23 cellular contexts compared by ENCODE assay signal in the genomic region with DNA sequence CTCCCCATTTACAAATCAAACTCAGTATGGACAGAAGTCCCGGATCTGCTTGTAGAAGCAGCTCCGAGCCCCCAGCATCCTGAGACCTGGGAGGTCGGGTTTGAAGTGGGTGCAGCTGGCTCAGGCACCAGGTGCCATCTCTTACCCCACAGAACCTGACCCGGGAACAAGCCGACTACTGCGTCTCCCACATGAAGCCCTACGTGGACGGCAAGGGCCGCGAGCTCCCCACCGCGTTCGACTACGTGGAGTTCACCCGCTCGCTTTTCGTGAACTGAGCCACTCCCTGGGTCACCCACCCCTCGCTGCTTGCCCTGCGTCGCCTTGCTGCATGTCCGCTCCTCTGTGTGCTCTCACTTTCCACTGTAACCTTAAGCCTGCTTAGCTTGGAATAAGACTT. TPM values are rescaled to one million over a fixed set of nuclear protein-coding genes. Genes with fewer than 3 reads are reported as not detected.
DNase-seq lines count a peak whose midpoint lies in the region; ATAC-seq and TF ChIP-seq lines count a peak whose summit lies in the region.
"Had no signal": no experiment of that assay in that cellular context is flagged by ENCODE, and none has a peak within 500 bp of the region (broad histone marks: within the 10 kb centered on the region; RNA-seq: fewer than 3 reads in every experiment).

No MANE protein-coding gene starts in this region.

- no peak for TF ChIP-seq POLR2A in transverse colon (IDR thresholded peaks at IDR 0.05)

- H3K36me3 ChIP-seq in Karpas-422 (ENCODE audit: insufficient read depth, low read length) (0 out of 2 replicates have a peak, but pooled peaks cover 6% of the 10 kb centered on the region), transverse colon (peaks cover 0 to 32% (median 20%) of the 10 kb centered on the region in 4 donors), smooth muscle cell (ENCODE audit: low read depth) (peaks cover 4% of the 10 kb centered on the region)

- H3K9me3 Mint-ChIP-seq in Calu3 (ENCODE audit: low read depth, unreplicated experiment): no peaks in the 10 kb centered on the region
- H3K9me3 Mint-ChIP-seq in chondrocyte (ENCODE audit: low read depth): no peaks in the 10 kb centered on the region
- no peaks in the 10 kb centered on the region for H3K9me3 Mint-ChIP-seq in neural crest cell
- H3K9me3 Mint-ChIP-seq: activated B cell treated with CpG ODN at 0.5 μM for 24 hours; CD4-positive, CD25-positive, alpha-beta regulatory T cell; IgD-negative memory B cell; stimulated activated naive CD8-positive, alpha-beta T cell treated with anti-CD3 and anti-CD28 coated beads, Interleukin-15, Interleukin-2, amounts not matched to agents 100 ng/mL and 50 ng/mL, for 24 hours had no signal

- no peak for TF ChIP-seq EP300 in transverse colon (IDR thresholded peaks at IDR 0.05; ENCODE audit: low read depth)

- H3K4me2 ChIP-seq in Karpas-422 (ENCODE audit: low read depth, low read length, poor library complexity, severe bottlenecking): no peak overlapping the region
- H3K4me2 ChIP-seq in smooth muscle cell: no peak overlapping the region

- 78 to 93% methylated on average over 6 to 21 of the region's 21 CpGs for WGBS in transverse colon (ENCODE audit: low coverage in 1 of 2), 2 donors
- WGBS in smooth muscle cell (ENCODE audit: low lambda C conversion rate): 97% methylated on average over 20 of the region's 21 CpGs

- H3K9ac ChIP-seq in Karpas-422 (ENCODE audit: low read length) (no peak overlapping the region), smooth muscle cell (ENCODE audit: low read depth) (no peak overlapping the region)

- ATAC-seq in HG03135 (IDR thresholded peaks at IDR 0.05; ENCODE audit: unreplicated experiment): no peak
- ATAC-seq: Right ventricle myocardium inferior had no signal

- H3K27ac Mint-ChIP-seq in Calu3 (ENCODE audit: unreplicated experiment) (peak overlapping the region; percentile 28), chondrocyte (ENCODE audit: unreplicated experiment) (peak overlapping the region; percentile 85), neural crest cell (ENCODE audit: unreplicated experiment) (no peak overlapping the region)
- H3K27ac Mint-ChIP-seq: activated B cell treated with CpG ODN at 0.5 μM for 24 hours; CD4-positive, CD25-positive, alpha-beta regulatory T cell; stimulated activated naive CD8-positive, alpha-beta T cell treated with anti-CD3 and anti-CD28 coated beads, Interleukin-15, Interleukin-2, amounts not matched to agents 100 ng/mL and 50 ng/mL, for 24 hours had no signal

- H3K4me3 ChIP-seq in Karpas-422 (ENCODE audit: low read length) (no peak overlapping the region), transverse colon (no peak overlapping the region), smooth muscle cell (no peak overlapping the region)

- no peak overlapping the region for H2AFZ ChIP-seq in Karpas-422 (ENCODE audit: low read length)
- H2AFZ ChIP-seq in smooth muscle cell (ENCODE audit: low read depth): no peak overlapping the region

- no peaks in the 10 kb centered on the region for H3K9me3 ChIP-seq in Karpas-422 (ENCODE audit: low read length)
- no peaks in the 10 kb centered on the region for H3K9me3 ChIP-seq in transverse colon
- no peaks in the 10 kb centered on the region for H3K9me3 ChIP-seq in smooth muscle cell (replicated peaks; ENCODE audit: low read depth)

- H3K4me1 ChIP-seq in Karpas-422 (ENCODE audit: low read length) (no peaks in the 10 kb centered on the region), transverse colon (peaks cover 15 to 23% (median 18%) of the 10 kb centered on the region in 4 donors), smooth muscle cell (ENCODE audit: low read depth) (no peaks in the 10 kb centered on the region)

- H4K20me1 ChIP-seq in Karpas-422 (ENCODE audit: insufficient read depth, low read depth, low read length): no peaks in the 10 kb centered on the region
- peaks cover 7% of the 10 kb centered on the region for H4K20me1 ChIP-seq in smooth muscle cell (ENCODE audit: low read depth)

- H3F3A ChIP-seq in smooth muscle cell (ENCODE audit: low read depth): peaks cover 17% of the 10 kb centered on the region

- H3K27me3 Mint-ChIP-seq in Calu3 (ENCODE audit: unreplicated experiment) (no peaks in the 10 kb centered on the region), chondrocyte (ENCODE audit: low read depth) (no peaks in the 10 kb centered on the region), neural crest cell (ENCODE audit: low read depth) (peaks cover 2% of the 10 kb centered on the region)
- H3K27me3 Mint-ChIP-seq: activated B cell treated with CpG ODN at 0.5 μM for 24 hours; CD4-positive, CD25-positive, alpha-beta regulatory T cell; IgD-negative memory B cell; stimulated activated naive CD8-positive, alpha-beta T cell treated with anti-CD3 and anti-CD28 coated beads, Interleukin-15, Interleukin-2, amounts not matched to agents 100 ng/mL and 50 ng/mL, for 24 hours had no signal

- BruUV-seq in Calu3 (replicated peaks; lab: Mats Ljungman, UMichigan): TSS peak; percentile 95

- TF ChIP-seq CTCF in Calu3 (IDR thresholded peaks at IDR 0.05; ENCODE audit: unreplicated experiment) (no peak), chondrocyte (IDR thresholded peaks at IDR 0.05) (no peak), neural crest cell (conservative IDR thresholded peaks at IDR 0.05) (no peak), transverse colon (IDR thresholded peaks at IDR 0.05) (no peak), smooth muscle cell (IDR thresholded peaks at IDR 0.05; ENCODE audit: borderline replicate concordance, insufficient read depth, poor library complexity, severe bottlenecking) (no peak)

- H3K36me3 Mint-ChIP-seq in Calu3 (ENCODE audit: insufficient read depth, unreplicated experiment) (peaks cover 50% of the 10 kb centered on the region), chondrocyte (ENCODE audit: low read depth) (peaks cover 36% of the 10 kb centered on the region), neural crest cell (ENCODE audit: low read depth) (peaks cover 7% of the 10 kb centered on the region)

- DNase-seq in Calu3: no peak
- peak; percentile 44 for DNase-seq in Karpas-422
- DNase-seq in chondrocyte (ENCODE audit: low spot score): peak; percentile 79
- no peak for DNase-seq in neural crest cell (ENCODE audit: low read depth, low spot score)
- no peak for DNase-seq in transverse colon
- DNase-seq in smooth muscle cell (lab: John Stamatoyannopoulos, UW; ENCODE audit: unreplicated experiment): no peak
- DNase-seq: activated B cell treated with CpG ODN at 0.5 μM for 24 hours; activated CD4-positive, alpha-beta T cell treated with anti-CD3 and anti-CD28 coated beads, Interleukin-2, amount 50 U/mL, for 48 hours; amygdala; CD4-positive, CD25-positive, alpha-beta regulatory T cell; DMS 273 treated with DMSO at 0.1 percent for 48 hours; glutamatergic neuron; HCEC 1CT; NCI-H1105 treated with DMSO at 0.1 percent for 48 hours; NCI-H2029; NCI-H226; NCI-H774; retina; stimulated activated CD4-positive, alpha-beta T cell treated with anti-CD3 and anti-CD28 coated beads, Interleukin-4, amount 100 ng/mL, for 4 hours had no signal

- H3K27ac ChIP-seq in Karpas-422 (ENCODE audit: low read length) (no peak overlapping the region), transverse colon (no peak overlapping the region), smooth muscle cell (ENCODE audit: low read depth) (no peak overlapping the region)

- in situ Hi-C loops in transverse colon (cut with MboI; ENCODE audit: low pct_ligation_motif_present in 1 of 4, low pct_unique_long_range_greater_than_20kb in 1 of 4, low sequenced_read_pairs in 3 of 4): no loop called here

- H3K4me3 Mint-ChIP-seq in Calu3 (ENCODE audit: low read depth, unreplicated experiment) (no peak overlapping the region), chondrocyte (ENCODE audit: unreplicated experiment) (no peak overlapping the region), neural crest cell (peak overlapping the region; percentile 44)
- H3K4me3 Mint-ChIP-seq: activated B cell treated with CpG ODN at 0.5 μM for 24 hours; CD4-positive, CD25-positive, alpha-beta regulatory T cell; IgD-negative memory B cell; stimulated activated naive CD8-positive, alpha-beta T cell treated with anti-CD3 and anti-CD28 coated beads, Interleukin-15, Interleukin-2, amounts not matched to agents 100 ng/mL and 50 ng/mL, for 24 hours had no signal

- no peaks in the 10 kb centered on the region for H3K9me2 ChIP-seq in Karpas-422 (replicated peaks; ENCODE audit: insufficient read depth, low read length)

- H3K4me1 Mint-ChIP-seq in Calu3 (ENCODE audit: low read depth, unreplicated experiment) (peaks cover 24% of the 10 kb centered on the region), chondrocyte (ENCODE audit: low read depth) (peaks cover 35% of the 10 kb centered on the region), neural crest cell (peaks cover 5% of the 10 kb centered on the region)
- H3K4me1 Mint-ChIP-seq: activated B cell treated with CpG ODN at 0.5 μM for 24 hours, IgD-negative memory B cell had no signal

- H3K27me3 ChIP-seq in Karpas-422 (ENCODE audit: low read length): no peaks in the 10 kb centered on the region
- H3K27me3 ChIP-seq in transverse colon: no peaks in the 10 kb centered on the region
- no peaks in the 10 kb centered on the region for H3K27me3 ChIP-seq in smooth muscle cell (ENCODE audit: low read depth)

- H3K79me2 ChIP-seq in Karpas-422 (ENCODE audit: low read length) (no peaks in the 10 kb centered on the region), smooth muscle cell (ENCODE audit: low read depth) (no peaks in the 10 kb centered on the region)

- intact Hi-C loops in Calu3 (cut with micrococcal nuclease; ENCODE audit: unreplicated experiment): no loop called here
- intact Hi-C loops in transverse colon (cut with DNase I; ENCODE audit: low total_unique reads): no loop called here

- CTCF ChIA-PET in Calu3 (lab: Charles Lee): interaction anchor here (1.1 kb wide), 1 partner anchor 69 kb away, joined by 3 read pairs; the partner anchor contains the start of gene PKN3

RNA-seq across cellular contexts. Expression of gene DYNC2I2, which starts 23.6 kb away (rescaled TPM):
- total RNA-seq in Calu3 (2022) (52.4 and 53.2 TPM in 2 replicates), chondrocyte (23.4 to 41.0 TPM (median 24.0 TPM) in 3 replicates), neural crest cell (120 and 128 TPM in 2 replicates), transverse colon (100 to 1,000 TPM in 2 of 4 donors, 10 to 100 TPM in 2; 41.4 to 160 (median 94.9) TPM), smooth muscle cell (23.5 and 28.6 TPM in 2 replicates)
- 38.9 and 73.2 TPM in 2 replicates for total RNA-seq in Karpas-422 (2014; rRNA removed; shearing (Covaris generic); ENCODE audit: low replicate concordance)
- 50.9 and 58.3 TPM in 2 replicates for polyA plus RNA-seq in smooth muscle cell

RNA-seq across cellular contexts. Expression of gene SET, which starts 56.0 kb away (rescaled TPM):
- 321 and 367 TPM in 2 replicates for total RNA-seq in Calu3 (2022)
- 378 and 638 TPM in 2 replicates for total RNA-seq in Karpas-422 (2014; rRNA removed; shearing (Covaris generic); ENCODE audit: low replicate concordance)
- total RNA-seq in chondrocyte: 235 to 266 TPM (median 255 TPM) in 3 replicates
- 891 and 930 TPM in 2 replicates for total RNA-seq in neural crest cell
- total RNA-seq in transverse colon: 100 to 1,000 TPM in 1 of 4 donors, 10 to 100 TPM in 3; 29.2 to 153 (median 64.4) TPM
- 262 and 380 TPM in 2 replicates for total RNA-seq in smooth muscle cell
- polyA plus RNA-seq in smooth muscle cell: 162 and 197 TPM in 2 replicates

Comparison
In these comparisons a context has a peak if more than half of its experiments do, and no peak if none do; other contexts are left out.
1. DNase-seq: peak in Karpas-422 (single experiment) and chondrocyte (single experiment); none in Calu3 (single experiment), neural crest cell (single experiment), transverse colon (single experiment) and smooth muscle cell (single experiment).